In genomic region chr20:63659370-63659769, GRCh38 we compare ENCODE assay signal across 9 cellular contexts. TPM values are rescaled to one million over a fixed set of nuclear protein-coding genes. Genes with fewer than 3 reads are reported as not detected.
DNase-seq lines count a peak whose midpoint lies in the region; ATAC-seq and TF ChIP-seq lines count a peak whose summit lies in the region.
"Had no signal": no experiment of that assay in that cellular context is flagged by ENCODE, and none has a peak within 500 bp of the region (broad histone marks: within the 10 kb centered on the region; RNA-seq: fewer than 3 reads in every experiment).

No MANE protein-coding gene starts in this region.

- H4K20me1 ChIP-seq in BLaER1 treated with 17β-estradiol and CSF1 and Interleukin-3, amounts not matched to agents 10 nM and 100 nM: peaks cover 0 to 38% (median 8%) of the 10 kb centered on the region in 11 experiments; a peak in 10 of 22 replicates

- no peak for ATAC-seq in effector memory CD8-positive, alpha-beta T cell (replicated peaks)

- TF ChIP-seq CTCF in neural crest cell (conservative IDR thresholded peaks at IDR 0.05): no peak

- H3K4me2 ChIP-seq in BLaER1 treated with 17β-estradiol and CSF1 and Interleukin-3, amounts not matched to agents 10 nM and 100 nM: peak overlapping the region; percentile 90 to 100 (median 97)

- no peaks in the 10 kb centered on the region for H3K27me3 ChIP-seq in BLaER1 treated with 17β-estradiol and CSF1 and Interleukin-3, amounts not matched to agents 10 nM and 100 nM
- H3K27me3 ChIP-seq in MG63: no peaks in the 10 kb centered on the region

- H3K27ac Mint-ChIP-seq in effector memory CD8-positive, alpha-beta T cell: no peak overlapping the region
- no peak overlapping the region for H3K27ac Mint-ChIP-seq in neural crest cell (ENCODE audit: unreplicated experiment)

- peak overlapping the region; percentile 86 to 97 (median 90) for H3K9ac ChIP-seq in BLaER1 treated with 17β-estradiol and CSF1 and Interleukin-3, amounts not matched to agents 10 nM and 100 nM

- peak overlapping the region; percentile 91 to 95 for H3K4me3 Mint-ChIP-seq in effector memory CD8-positive, alpha-beta T cell
- peak overlapping the region; percentile 96 for H3K4me3 Mint-ChIP-seq in neural crest cell

- DNase-seq in MG63: no peak
- no peak for DNase-seq in effector memory CD8-positive, alpha-beta T cell
- DNase-seq in neural crest cell (ENCODE audit: low read depth, low spot score): no peak
- DNase-seq in SIG-M5 treated with dmso at 0.1 percent for 504 hours (lab: John Stamatoyannopoulos, UW; ENCODE audit: unreplicated experiment): no peak
- no peak for DNase-seq in T-helper 9 cell
- DNase-seq in AG20443 (ENCODE audit: low spot score): no peak
- DNase-seq in stimulated activated CD4-positive, alpha-beta T cell treated with anti-CD3 and anti-CD28 coated beads, Interleukin-4, amount 100 ng/mL, for 24 hours: no peak
- DNase-seq: NCI-H1930 had no signal

- H3K4me1 Mint-ChIP-seq in effector memory CD8-positive, alpha-beta T cell (ENCODE audit: low read depth in 2 of 2): peaks cover 28 to 30% of the 10 kb centered on the region in 2 donors
- H3K4me1 Mint-ChIP-seq in neural crest cell: peaks cover 28% of the 10 kb centered on the region

- H3K9me3 ChIP-seq in BLaER1 treated with 17β-estradiol and CSF1 and Interleukin-3, amounts not matched to agents 10 nM and 100 nM (replicated peaks in 1 of 11): no peaks in the 10 kb centered on the region
- H3K9me3 ChIP-seq in MG63: no peaks in the 10 kb centered on the region

- peaks cover 32 to 50% (median 43%) of the 10 kb centered on the region in 10 experiments for H3K4me1 ChIP-seq in BLaER1 treated with 17β-estradiol and CSF1 and Interleukin-3, amounts not matched to agents 10 nM and 100 nM

- H3K9me3 Mint-ChIP-seq in effector memory CD8-positive, alpha-beta T cell: no peaks in the 10 kb centered on the region
- no peaks in the 10 kb centered on the region for H3K9me3 Mint-ChIP-seq in neural crest cell

- peak overlapping the region; percentile 62 to 91 (median 77) for H3K4me3 ChIP-seq in BLaER1 treated with 17β-estradiol and CSF1 and Interleukin-3, amounts not matched to agents 10 nM and 100 nM
- peak overlapping the region; percentile 90 for H3K4me3 ChIP-seq in MG63

- H3K36me3 Mint-ChIP-seq in effector memory CD8-positive, alpha-beta T cell (ENCODE audit: insufficient read depth): peaks cover 15% of the 10 kb centered on the region
- H3K36me3 Mint-ChIP-seq in neural crest cell (ENCODE audit: low read depth): no peaks in the 10 kb centered on the region

- H3K27me3 Mint-ChIP-seq in effector memory CD8-positive, alpha-beta T cell: no peaks in the 10 kb centered on the region
- H3K27me3 Mint-ChIP-seq in neural crest cell (ENCODE audit: low read depth): no peaks in the 10 kb centered on the region

- H3K27ac ChIP-seq in BLaER1 treated with 17β-estradiol and CSF1 and Interleukin-3, amounts not matched to agents 10 nM and 100 nM: peak overlapping the region in 8 of 11 experiments; percentile 87 to 98 (median 92); a peak in 7 of 22 replicates

- peaks cover 38 to 51% (median 44%) of the 10 kb centered on the region in 11 experiments for H3K36me3 ChIP-seq in BLaER1 treated with 17β-estradiol and CSF1 and Interleukin-3, amounts not matched to agents 10 nM and 100 nM
- peaks cover 50% of the 10 kb centered on the region for H3K36me3 ChIP-seq in MG63

RNA-seq across cellular contexts. Expression of gene RTEL1, which starts 1.3 kb away (rescaled TPM):
- total RNA-seq in MG63 (2014; rRNA removed; shearing (Covaris generic); ENCODE audit: low replicate concordance): 13.4 and 22.7 TPM in 2 replicates
- 46.7 and 48.4 TPM in 2 replicates for total RNA-seq in neural crest cell

RNA-seq across cellular contexts. Expression of gene STMN3, which starts 6.1 kb away (rescaled TPM):
- 71.2 and 98.0 TPM in 2 replicates for total RNA-seq in MG63 (2014; rRNA removed; shearing (Covaris generic); ENCODE audit: low replicate concordance)
- total RNA-seq in neural crest cell: 96.4 and 101 TPM in 2 replicates

RNA-seq across cellular contexts. Expression of gene GMEB2, which starts 32.5 kb away (rescaled TPM):
- 27.7 and 33.2 TPM in 2 replicates for total RNA-seq in MG63 (2014; rRNA removed; shearing (Covaris generic); ENCODE audit: low replicate concordance)
- 14.6 and 15.2 TPM in 2 replicates for total RNA-seq in neural crest cell

RNA-seq across cellular contexts. Expression of gene TNFRSF6B, which starts 37.1 kb away (rescaled TPM):
- total RNA-seq in MG63 (2014; rRNA removed; shearing (Covaris generic); ENCODE audit: low replicate concordance): not detected in 2 replicates
- total RNA-seq in neural crest cell: not detected in 2 replicates

RNA-seq across cellular contexts. Expression of gene ARFRP1, which starts 48.4 kb away (rescaled TPM):
- total RNA-seq in MG63 (2014; rRNA removed; shearing (Covaris generic); ENCODE audit: low replicate concordance): 39.5 and 66.1 TPM in 2 replicates
- 41.0 and 42.1 TPM in 2 replicates for total RNA-seq in neural crest cell
